8 cellular contexts compared by ENCODE assay signal in the genomic region with DNA sequence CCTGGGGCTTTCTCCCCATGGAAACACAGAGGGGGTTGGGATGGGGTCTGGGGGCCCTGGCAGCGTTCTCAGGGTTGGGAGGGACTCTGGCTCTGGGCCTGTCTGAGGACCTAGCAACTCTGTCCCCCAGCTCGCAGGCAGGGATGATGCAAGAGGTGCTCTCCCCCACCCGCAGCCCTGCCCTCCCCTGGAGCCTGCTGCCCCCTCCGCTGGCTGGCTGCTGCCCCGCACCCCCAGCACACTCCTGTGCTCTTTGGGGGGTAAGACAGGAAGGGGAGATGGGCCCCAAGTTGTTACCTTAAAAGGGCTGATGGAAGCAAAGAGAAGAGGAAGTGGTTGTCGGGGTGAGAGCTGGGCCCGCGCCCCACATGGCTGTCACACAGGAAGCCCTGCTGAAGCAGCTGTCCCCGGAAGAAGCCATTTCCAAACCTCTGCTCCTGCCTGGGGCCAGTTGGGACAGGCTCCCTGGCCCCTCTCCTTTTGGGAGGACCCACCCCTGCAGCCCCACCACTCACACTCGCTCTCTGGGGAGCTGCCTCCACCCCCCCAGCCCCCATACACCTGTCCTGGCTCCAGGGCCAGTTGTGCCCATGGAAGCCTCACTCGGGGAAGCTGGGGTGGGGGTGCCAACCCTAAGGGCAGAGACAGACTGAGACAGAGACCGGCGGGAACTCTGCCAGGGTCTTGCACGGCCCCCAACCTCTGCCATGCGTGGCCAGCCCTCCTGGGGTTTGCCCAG. TPM values are rescaled to one million over a fixed set of nuclear protein-coding genes. Genes with fewer than 3 reads are reported as not detected.
A peak's percentile ranks its signal among the peaks of the same experiment; 100 is the strongest.
DNase-seq lines count a peak whose midpoint lies in the region; ATAC-seq lines count a peak whose summit lies in the region.

No MANE protein-coding gene starts in this region.

- H3K36me3 Mint-ChIP-seq in stimulated activated naive B cell treated with anti-CD40 and anti-IgM and Interleukin-4, amounts not matched to agents 10 μg/mL and 1 μg/mL and 100 μg/mL, for 72 hours, result peaks cover 42 to 47% of the 10 kb centered on the region in 2 donors

- DNase-seq in RPMI8226 (peak; percentile 93), medulla oblongata (ENCODE audit: extremely low spot score) (peak; percentile 70), HT-29 (ENCODE audit: low spot score) (no peak), NCI-H2107 treated with DMSO at 0.1 percent for 48 hours (lab: John Stamatoyannopoulos, UW; ENCODE audit: unreplicated experiment) (no peak)
- peak; percentile 92 for DNase-seq in activated effector memory CD4-positive, alpha-beta T cell treated with anti-CD3 and anti-CD28 coated beads, Interleukin-2, amount 50 U/mL, for 16 hours
- peak; percentile 79 for DNase-seq in stimulated activated naive B cell treated with anti-CD40 and anti-IgM and Interleukin-4, amounts not matched to agents 10 μg/mL and 1 μg/mL and 100 μg/mL, for 72 hours

- no peaks in the 10 kb centered on the region for H3K27me3 Mint-ChIP-seq in stimulated activated naive B cell treated with anti-CD40 and anti-IgM and Interleukin-4, amounts not matched to agents 10 μg/mL and 1 μg/mL and 100 μg/mL, for 72 hours

- H3K27ac Mint-ChIP-seq in stimulated activated naive B cell treated with anti-CD40 and anti-IgM and Interleukin-4, amounts not matched to agents 10 μg/mL and 1 μg/mL and 100 μg/mL, for 72 hours, result peak overlapping the region; percentile 99

- no peaks in the 10 kb centered on the region for H3K9me3 Mint-ChIP-seq in stimulated activated naive B cell treated with anti-CD40 and anti-IgM and Interleukin-4, amounts not matched to agents 10 μg/mL and 1 μg/mL and 100 μg/mL, for 72 hours

- H3K4me3 Mint-ChIP-seq in stimulated activated naive B cell treated with anti-CD40 and anti-IgM and Interleukin-4, amounts not matched to agents 10 μg/mL and 1 μg/mL and 100 μg/mL, for 72 hours, result peak overlapping the region; percentile 98 to 99

- H3K4me1 Mint-ChIP-seq in stimulated activated naive B cell treated with anti-CD40 and anti-IgM and Interleukin-4, amounts not matched to agents 10 μg/mL and 1 μg/mL and 100 μg/mL, for 72 hours, result peaks cover 34 to 49% of the 10 kb centered on the region in 2 donors

- ATAC-seq in GM19324 (IDR thresholded peaks at IDR 0.05; ENCODE audit: low FRiP score, unreplicated experiment) (peak; percentile 23), HG02884 (IDR thresholded peaks at IDR 0.05; ENCODE audit: unreplicated experiment) (no peak)
- ATAC-seq in stimulated activated naive B cell treated with anti-CD40 and anti-IgM and Interleukin-4, amounts not matched to agents 10 μg/mL and 1 μg/mL and 100 μg/mL, for 72 hours (replicated peaks), result peak; percentile 45 to 56

RNA-seq across cellular contexts. Expression of a gene that starts 2.5 kb away (rescaled TPM):
- 7.6 and 10.1 TPM in 2 replicates for total RNA-seq in HT-29 (2014; rRNA removed; shearing (Covaris generic))

RNA-seq across cellular contexts. Expression of a gene that starts 7.6 kb away (rescaled TPM):
- 143 and 216 TPM in 2 replicates for total RNA-seq in HT-29 (2014; rRNA removed; shearing (Covaris generic))

RNA-seq across cellular contexts. Expression of a gene that starts 7.8 kb away (rescaled TPM):
- total RNA-seq in HT-29 (2014; rRNA removed; shearing (Covaris generic)), result 81.6 and 97.9 TPM in 2 replicates

RNA-seq across cellular contexts. Expression of a gene that starts 13.2 kb away (rescaled TPM):
- total RNA-seq in HT-29 (2014; rRNA removed; shearing (Covaris generic)), result 7.5 and 14.0 TPM in 2 replicates

Comparison
In these comparisons a context has a peak if more than half of its experiments do, and no peak if none do; other contexts are left out.
1. DNase-seq: peak in RPMI8226 (single experiment), activated effector memory CD4-positive, alpha-beta T cell treated with anti-CD3 and anti-CD28 coated beads, Interleukin-2, amount 50 U/mL, for 16 hours (single experiment), medulla oblongata (single experiment) and stimulated activated naive B cell treated with anti-CD40 and anti-IgM and Interleukin-4, amounts not matched to agents 10 μg/mL and 1 μg/mL and 100 μg/mL, for 72 hours (single experiment); none in HT-29 (single experiment) and NCI-H2107 treated with DMSO at 0.1 percent for 48 hours (single experiment).